33 cellular contexts compared by ENCODE assay signal in the genomic region with DNA sequence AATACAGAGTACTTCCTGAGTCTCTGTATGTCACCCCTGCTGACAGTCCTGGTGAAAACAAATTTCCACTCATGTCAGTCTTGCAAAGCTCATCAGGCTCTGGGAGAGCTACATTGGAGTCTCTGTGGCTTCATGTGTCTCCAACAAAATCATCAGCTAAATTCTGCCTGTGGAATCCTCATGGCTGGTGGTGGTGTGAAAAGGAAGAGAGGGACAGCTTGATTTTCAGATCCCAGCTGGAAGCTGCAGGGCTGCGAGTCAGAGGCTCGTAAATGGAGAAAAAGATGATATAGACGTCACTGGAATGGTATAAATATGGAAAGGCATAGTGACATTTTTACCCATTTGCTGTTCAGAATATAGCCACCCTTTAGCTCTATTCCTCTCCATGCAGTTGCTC.
"Had no signal": no experiment of that assay in that cellular context is flagged by ENCODE, and none has a peak within 500 bp of the region (broad histone marks: within the 10 kb centered on the region; RNA-seq: fewer than 3 reads in every experiment).

No MANE protein-coding gene starts in this region.

- H3K36me3 Mint-ChIP-seq: activated CD8-positive, alpha-beta memory T cell treated with anti-CD3 and anti-CD28 coated beads, Interleukin-2, amount 10 ng/mL, durations not matched to agents 7 days and 5 days; activated naive CD4-positive, alpha-beta T cell treated with anti-CD3 and anti-CD28 coated beads, Interleukin-2, amount 10 ng/mL, durations not matched to agents 7 days and 5 days; activated naive CD4-positive, alpha-beta T cell treated with anti-CD3 and anti-CD28 coated beads, Interleukin-2, amount 50 U/mL, for 24 hours; activated naive CD8-positive, alpha-beta T cell; activated naive CD8-positive, alpha-beta T cell treated with anti-CD3 and anti-CD28 coated beads, Interleukin-2, amount 10 ng/mL, durations not matched to agents 7 days and 5 days had no signal

- ATAC-seq: activated CD8-positive, alpha-beta memory T cell treated with anti-CD3 and anti-CD28 coated beads, Interleukin-2, amount 10 ng/mL, durations not matched to agents 7 days and 5 days; activated CD8-positive, alpha-beta T cell treated with anti-CD3 and anti-CD28 coated beads, Interleukin-2, amount 10 ng/mL, durations not matched to agents 7 days and 5 days; activated naive CD8-positive, alpha-beta T cell treated with anti-CD3 and anti-CD28 coated beads, Interleukin-2, amount 50 U/mL, for 24 hours had no signal

- H3K4me1 Mint-ChIP-seq: activated B cell treated with CpG ODN at 0.5 μM for 24 hours; activated CD4-positive, alpha-beta memory T cell treated with anti-CD3 and anti-CD28 coated beads, Interleukin-2, amount 10 ng/mL, durations not matched to agents 7 days and 5 days; activated CD4-positive, alpha-beta T cell treated with anti-CD3 and anti-CD28 coated beads, Interleukin-2, amount 10 ng/mL, durations not matched to agents 24 days and 14 days; activated CD8-positive, alpha-beta memory T cell treated with anti-CD3 and anti-CD28 coated beads, Interleukin-2, amount 10 ng/mL, durations not matched to agents 7 days and 5 days; activated naive CD4-positive, alpha-beta T cell treated with anti-CD3 and anti-CD28 coated beads, Interleukin-2, amount 10 ng/mL, durations not matched to agents 7 days and 5 days; activated naive CD4-positive, alpha-beta T cell treated with anti-CD3 and anti-CD28 coated beads, Interleukin-2, amount 50 U/mL, for 24 hours; activated naive CD8-positive, alpha-beta T cell treated with anti-CD3 and anti-CD28 coated beads, Interleukin-2, amount 10 ng/mL, durations not matched to agents 7 days and 5 days; activated naive CD8-positive, alpha-beta T cell treated with anti-CD3 and anti-CD28 coated beads, Interleukin-2, amount 50 U/mL, for 24 hours had no signal

- H3K9me3 ChIP-seq: ascending aorta had no signal

- FAIRE-seq: TTC549 had no signal

- H3K27ac Mint-ChIP-seq: activated B cell treated with CpG ODN at 0.5 μM for 24 hours; activated CD4-positive, alpha-beta memory T cell treated with anti-CD3 and anti-CD28 coated beads, Interleukin-2, amount 10 ng/mL, durations not matched to agents 7 days and 5 days; activated CD4-positive, alpha-beta T cell treated with anti-CD3 and anti-CD28 coated beads, Interleukin-2, amount 10 ng/mL, durations not matched to agents 24 days and 14 days; activated CD8-positive, alpha-beta memory T cell treated with anti-CD3 and anti-CD28 coated beads, Interleukin-2, amount 10 ng/mL, durations not matched to agents 7 days and 5 days; activated CD8-positive, alpha-beta T cell treated with anti-CD3 and anti-CD28 coated beads, Interleukin-2, amount 10 ng/mL, durations not matched to agents 7 days and 5 days; activated naive CD4-positive, alpha-beta T cell treated with anti-CD3 and anti-CD28 coated beads, Interleukin-2, amount 10 ng/mL, durations not matched to agents 7 days and 5 days; activated naive CD4-positive, alpha-beta T cell treated with anti-CD3 and anti-CD28 coated beads, Interleukin-2, amount 50 U/mL, for 24 hours; activated naive CD8-positive, alpha-beta T cell; activated naive CD8-positive, alpha-beta T cell treated with anti-CD3 and anti-CD28 coated beads, Interleukin-2, amount 10 ng/mL, durations not matched to agents 7 days and 5 days; activated naive CD8-positive, alpha-beta T cell treated with anti-CD3 and anti-CD28 coated beads, Interleukin-2, amount 50 U/mL, for 24 hours; activated T-cell treated with anti-CD3 and anti-CD28 coated beads, Interleukin-2, amount 50 U/mL, for 24 hours; activated T-helper 2 cell treated with anti-CD3 and anti-CD28 coated beads, Interferon-gamma antibody, Interleukin-2, Interleukin-4, amounts not matched to agents 10 μg/mL and 5 μg/mL and 100 μg/mL, durations not matched to agents 14 hours and 24 hours and 36 hours; T-helper 1 cell treated with Interleukin-12 subunit alpha and Interleukin-12 subunit beta and Interleukin-4 antibody, amounts not matched to agents 30 μg/mL and 1 μg/mL, for 36 hours; T-helper 2 cell treated with Interferon-gamma antibody and Interleukin-4, amounts not matched to agents 5 μg/mL and 100 μg/mL, for 36 hours had no signal

- DNase-seq: activated B cell treated with CpG ODN at 0.5 μM for 24 hours; activated CD4-positive, alpha-beta memory T cell treated with anti-CD3 and anti-CD28 coated beads, Interleukin-2, amount 10 ng/mL, durations not matched to agents 7 days and 5 days; activated CD4-positive, alpha-beta T cell treated with anti-CD3 and anti-CD28 coated beads for 4 hours; activated CD4-positive, alpha-beta T cell treated with anti-CD3 and anti-CD28 coated beads, Interleukin-2, amount 10 ng/mL, durations not matched to agents 24 days and 14 days; activated CD4-positive, alpha-beta T cell treated with anti-CD3 and anti-CD28 coated beads, Interleukin-2, amount 50 U/mL, for 1 hour; activated CD4-positive, alpha-beta T cell treated with anti-CD3 and anti-CD28 coated beads, Interleukin-2, amount 50 U/mL, for 4 hours; activated CD4-positive, CD25-positive, alpha-beta regulatory T cell treated with anti-CD3 and anti-CD28 coated beads, Interleukin-2, amount 50 U/mL, for 72 hours; activated CD8-positive, alpha-beta memory T cell treated with anti-CD3 and anti-CD28 coated beads for 24 hours; activated CD8-positive, alpha-beta memory T cell treated with anti-CD3 and anti-CD28 coated beads, Interleukin-2, amount 10 ng/mL, durations not matched to agents 7 days and 5 days; activated CD8-positive, alpha-beta memory T cell treated with anti-CD3 and anti-CD28 coated beads, Interleukin-2, amount 50 U/mL, for 48 hours; activated CD8-positive, alpha-beta T cell treated with anti-CD3 and anti-CD28 coated beads, Interleukin-2, amount 10 ng/mL, durations not matched to agents 7 days and 5 days; activated effector memory CD4-positive, alpha-beta T cell treated with Interleukin-2 at 50 U/mL for 16 hours; activated gamma-delta T cell; activated naive CD4-positive, alpha-beta T cell treated with anti-CD3 and anti-CD28 coated beads, Interleukin-2, amount 10 ng/mL, durations not matched to agents 7 days and 5 days; activated naive CD4-positive, alpha-beta T cell treated with Interleukin-2 at 50 U/mL for 16 hours; activated naive CD8-positive, alpha-beta T cell treated with anti-CD3 and anti-CD28 coated beads, Interleukin-2, amount 10 ng/mL, durations not matched to agents 7 days and 5 days; activated naive CD8-positive, alpha-beta T cell treated with anti-CD3 and anti-CD28 coated beads, Interleukin-2, amount 50 U/mL, for 24 hours; activated T-cell treated with anti-CD3 and anti-CD28 coated beads, Interleukin-2, amount 50 U/mL, for 24 hours; activated T-cell treated with anti-CD3 and anti-CD28 coated beads, Interleukin-2, amount 50 U/mL, for 48 hours; amygdala; central memory CD4-positive, alpha-beta T cell; T-helper 1 cell; T-helper 2 cell; T-helper 9 cell had no signal

- H3K9me3 Mint-ChIP-seq: activated B cell treated with CpG ODN at 0.5 μM for 24 hours; activated naive CD4-positive, alpha-beta T cell treated with anti-CD3 and anti-CD28 coated beads, Interleukin-2, amount 10 ng/mL, durations not matched to agents 7 days and 5 days; activated naive CD8-positive, alpha-beta T cell treated with anti-CD3 and anti-CD28 coated beads, Interleukin-2, amount 10 ng/mL, durations not matched to agents 7 days and 5 days; activated naive CD8-positive, alpha-beta T cell treated with anti-CD3 and anti-CD28 coated beads, Interleukin-2, amount 50 U/mL, for 24 hours; activated T-helper 2 cell treated with anti-CD3 and anti-CD28 coated beads, Interferon-gamma antibody, Interleukin-2, Interleukin-4, amounts not matched to agents 10 μg/mL and 5 μg/mL and 100 μg/mL, durations not matched to agents 14 hours and 24 hours and 36 hours; brain; T-helper 1 cell treated with Interleukin-12 subunit alpha and Interleukin-12 subunit beta and Interleukin-4 antibody, amounts not matched to agents 30 μg/mL and 1 μg/mL, for 36 hours; T-helper 2 cell treated with Interferon-gamma antibody and Interleukin-4, amounts not matched to agents 5 μg/mL and 100 μg/mL, for 36 hours had no signal

- H3K27ac ChIP-seq: ascending aorta, VCaP had no signal

- H3K4me3 Mint-ChIP-seq: activated B cell treated with CpG ODN at 0.5 μM for 24 hours; activated CD4-positive, alpha-beta memory T cell treated with anti-CD3 and anti-CD28 coated beads, Interleukin-2, amount 10 ng/mL, durations not matched to agents 7 days and 5 days; activated CD4-positive, alpha-beta T cell treated with anti-CD3 and anti-CD28 coated beads, Interleukin-2, amount 10 ng/mL, durations not matched to agents 24 days and 14 days; activated CD8-positive, alpha-beta memory T cell treated with anti-CD3 and anti-CD28 coated beads, Interleukin-2, amount 10 ng/mL, durations not matched to agents 7 days and 5 days; activated CD8-positive, alpha-beta T cell treated with anti-CD3 and anti-CD28 coated beads, Interleukin-2, amount 10 ng/mL, durations not matched to agents 7 days and 5 days; activated naive CD4-positive, alpha-beta T cell treated with anti-CD3 and anti-CD28 coated beads, Interleukin-2, amount 10 ng/mL, durations not matched to agents 7 days and 5 days; activated naive CD4-positive, alpha-beta T cell treated with anti-CD3 and anti-CD28 coated beads, Interleukin-2, amount 50 U/mL, for 24 hours; activated naive CD8-positive, alpha-beta T cell; activated naive CD8-positive, alpha-beta T cell treated with anti-CD3 and anti-CD28 coated beads, Interleukin-2, amount 10 ng/mL, durations not matched to agents 7 days and 5 days; activated naive CD8-positive, alpha-beta T cell treated with anti-CD3 and anti-CD28 coated beads, Interleukin-2, amount 50 U/mL, for 24 hours; activated T-cell treated with anti-CD3 and anti-CD28 coated beads, Interleukin-2, amount 50 U/mL, for 24 hours; brain; T-helper 1 cell treated with Interleukin-12 subunit alpha and Interleukin-12 subunit beta and Interleukin-4 antibody, amounts not matched to agents 30 μg/mL and 1 μg/mL, for 36 hours; T-helper 2 cell treated with Interferon-gamma antibody and Interleukin-4, amounts not matched to agents 5 μg/mL and 100 μg/mL, for 36 hours had no signal

- H3K4me3 ChIP-seq: ascending aorta had no signal

- H3K27me3 Mint-ChIP-seq: activated B cell treated with CpG ODN at 0.5 μM for 24 hours; activated CD4-positive, alpha-beta memory T cell treated with anti-CD3 and anti-CD28 coated beads, Interleukin-2, amount 10 ng/mL, durations not matched to agents 7 days and 5 days; activated CD4-positive, alpha-beta T cell treated with anti-CD3 and anti-CD28 coated beads, Interleukin-2, amount 10 ng/mL, durations not matched to agents 24 days and 14 days; activated CD8-positive, alpha-beta memory T cell treated with anti-CD3 and anti-CD28 coated beads, Interleukin-2, amount 10 ng/mL, durations not matched to agents 7 days and 5 days; activated naive CD4-positive, alpha-beta T cell treated with anti-CD3 and anti-CD28 coated beads, Interleukin-2, amount 10 ng/mL, durations not matched to agents 7 days and 5 days; activated naive CD8-positive, alpha-beta T cell; activated naive CD8-positive, alpha-beta T cell treated with anti-CD3 and anti-CD28 coated beads, Interleukin-2, amount 10 ng/mL, durations not matched to agents 7 days and 5 days; activated naive CD8-positive, alpha-beta T cell treated with anti-CD3 and anti-CD28 coated beads, Interleukin-2, amount 50 U/mL, for 24 hours; activated T-cell treated with anti-CD3 and anti-CD28 coated beads, Interleukin-2, amount 50 U/mL, for 24 hours; brain had no signal

- H3K4me1 ChIP-seq: ascending aorta had no signal

- H3K27me3 ChIP-seq: ascending aorta had no signal

- H3K36me3 ChIP-seq: ascending aorta had no signal
